In the genomic region with DNA sequence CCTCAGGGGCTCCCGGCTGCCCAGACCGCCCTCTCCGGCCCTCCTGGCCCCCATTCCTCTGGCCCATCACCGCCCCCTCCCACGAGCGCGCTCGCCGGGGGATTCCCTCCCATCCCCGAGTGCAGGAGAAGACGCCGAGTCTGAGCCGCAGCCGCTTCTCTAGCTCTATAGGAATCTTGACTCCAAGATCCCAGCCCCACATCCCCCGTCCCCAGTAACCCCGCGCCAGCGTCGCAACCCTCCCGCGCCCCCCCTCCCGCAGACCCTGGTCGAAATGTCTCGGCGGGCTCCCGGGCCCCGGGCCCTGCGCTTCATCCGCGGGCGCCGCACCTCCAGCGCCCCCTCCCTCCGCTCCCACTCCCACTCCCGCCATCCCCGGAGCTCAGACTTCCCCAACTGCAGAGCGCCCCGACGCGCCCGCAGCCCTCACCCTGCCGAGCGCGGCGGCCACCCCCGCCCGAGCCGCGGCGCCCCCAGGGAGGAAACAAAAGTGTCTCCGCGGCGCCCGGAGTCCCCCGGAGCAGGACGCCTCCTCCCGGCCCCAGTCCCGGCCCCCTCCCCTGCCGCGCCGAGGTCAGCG, we compare ENCODE assay signal across 8 cellular contexts. TPM values are rescaled to one million over a fixed set of nuclear protein-coding genes. Genes with fewer than 3 reads are reported as not detected.
A peak's percentile ranks its signal among the peaks of the same experiment; 100 is the strongest.
DNase-seq lines count a peak whose midpoint lies in the region; ATAC-seq and TF ChIP-seq lines count a peak whose summit lies in the region.

No MANE protein-coding gene starts in this region.

- ATAC-seq in HG03520 (IDR thresholded peaks at IDR 0.05; ENCODE audit: unreplicated experiment): peak; percentile 14
- no peak for ATAC-seq in HG03439 (IDR thresholded peaks at IDR 0.05; ENCODE audit: unreplicated experiment)
- ATAC-seq in HG03571 (IDR thresholded peaks at IDR 0.05; ENCODE audit: unreplicated experiment): no peak

- WGBS in prostate gland: under 1% methylated on average over 60 of the region's 62 CpGs

- H3K9me3 ChIP-seq in cardiac muscle cell (ENCODE audit: low read depth): no peaks in the 10 kb centered on the region
- H3K9me3 ChIP-seq in prostate gland: no peaks in the 10 kb centered on the region

- intact Hi-C loops in prostate gland (cut with DNase I): loop anchor here (10.0 kb wide), 1 partner anchor 213 kb away; no protein-coding TSS in a partner anchor

- TF ChIP-seq CTCF in cardiac muscle cell (IDR thresholded peaks at IDR 0.05; ENCODE audit: low read depth, low read length): no peak
- TF ChIP-seq CTCF in prostate gland (IDR thresholded peaks at IDR 0.05): no peak

- H3K4me1 ChIP-seq in cardiac muscle cell (ENCODE audit: low read depth) (no peaks in the 10 kb centered on the region), prostate gland (replicated peaks) (no peaks in the 10 kb centered on the region)

- peak overlapping the region; percentile 64 for H3K27ac ChIP-seq in cardiac muscle cell
- H3K27ac ChIP-seq in prostate gland: peak overlapping the region; percentile 65 to 77

- H3K27me3 ChIP-seq in cardiac muscle cell: no peaks in the 10 kb centered on the region
- no peaks in the 10 kb centered on the region for H3K27me3 ChIP-seq in prostate gland (replicated peaks; ENCODE audit: insufficient read depth)

- H3K36me3 ChIP-seq in cardiac muscle cell (no peaks in the 10 kb centered on the region), prostate gland (no peaks in the 10 kb centered on the region)

- TF ChIP-seq POLR2A in prostate gland (IDR thresholded peaks at IDR 0.05): no peak

- H3K4me3 ChIP-seq in cardiac muscle cell (peak overlapping the region; percentile 81), prostate gland (peak overlapping the region; percentile 66 to 75)

- DNase-seq in activated gamma-delta T cell treated with anti-CD3 and anti-CD28 coated beads, Interleukin-2, amount 50 U/mL, for 16 hours (ENCODE audit: low read depth): peak; percentile 22
- no peak for DNase-seq in activated gamma-delta T cell treated with Interleukin-2 at 50 U/mL for 16 hours
- DNase-seq in activated T-helper 9 cell treated with anti-CD3 and anti-CD28 coated beads, Interleukin-2, amount 50 U/mL, for 16 hours (ENCODE audit: low read depth): peak; percentile 29
- DNase-seq in cardiac muscle cell (ENCODE audit: low read depth in 1 of 2, low spot score in 1 of 2): peak in 1 of 2 donors; percentile 55
- no peak for DNase-seq in prostate gland (ENCODE audit: low spot score)

RNA-seq across cellular contexts. Expression of gene ELMO1, which starts 0.5 kb away (rescaled TPM):
- total RNA-seq in cardiac muscle cell: 5.1 and 9.6 TPM in 2 replicates
- polyA plus RNA-seq in cardiac muscle cell: 10.8 and 16.3 TPM in 2 replicates
- 10 to 100 TPM in 1 of 2 donors, 1 to 10 TPM in 1; 6.7 to 19.3 TPM for total RNA-seq in prostate gland

Comparison
In these comparisons a context has a peak if more than half of its experiments do, and no peak if none do; other contexts are left out.
1. DNase-seq: peak in activated gamma-delta T cell treated with anti-CD3 and anti-CD28 coated beads, Interleukin-2, amount 50 U/mL, for 16 hours (single experiment) and activated T-helper 9 cell treated with anti-CD3 and anti-CD28 coated beads, Interleukin-2, amount 50 U/mL, for 16 hours (single experiment); none in activated gamma-delta T cell treated with Interleukin-2 at 50 U/mL for 16 hours (single experiment) and prostate gland (single experiment).